10 cellular contexts compared by ENCODE assay signal in the genomic region with DNA sequence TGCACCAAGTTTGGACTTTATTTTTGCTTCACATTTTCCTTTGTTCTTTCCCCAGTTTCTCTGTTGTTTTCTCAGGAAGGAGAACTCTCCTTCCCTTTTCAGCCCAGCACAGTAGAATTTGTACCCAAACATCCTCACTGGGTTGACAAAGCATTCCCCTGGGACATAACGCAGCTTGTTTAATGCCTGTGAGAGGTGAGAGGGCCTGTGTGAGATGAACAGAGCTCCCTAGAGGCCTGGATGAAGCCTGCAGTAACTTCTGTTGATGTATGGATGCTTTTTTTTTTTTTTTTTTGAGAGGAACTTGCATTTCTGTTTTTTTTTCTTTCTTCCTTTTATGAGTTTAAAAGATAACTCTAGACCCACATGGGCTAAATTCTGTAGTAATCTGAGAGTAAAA.
DNase-seq lines count a peak whose midpoint lies in the region; ATAC-seq and TF ChIP-seq lines count a peak whose summit lies in the region.
"Had no signal": no experiment of that assay in that cellular context is flagged by ENCODE, and none has a peak within 500 bp of the region (broad histone marks: within the 10 kb centered on the region; RNA-seq: fewer than 3 reads in every experiment).

No MANE protein-coding gene starts in this region.

- no peaks in the 10 kb centered on the region for H3K9me3 Mint-ChIP-seq in neural progenitor cell
- H3K9me3 Mint-ChIP-seq: memory B cell had no signal

- peak; percentile 43 for DNase-seq in HCEC 1CT
- peak; percentile 92 for DNase-seq in NCI-H2171 (lab: John Stamatoyannopoulos, UW)
- no peak for DNase-seq in caudate nucleus (lab: John Stamatoyannopoulos, UW)
- DNase-seq in neural progenitor cell (ENCODE audit: low spot score), result peak; percentile 44
- no peak for DNase-seq in left lung
- DNase-seq in activated effector memory CD4-positive, alpha-beta T cell treated with anti-CD3 and anti-CD28 coated beads, Interleukin-2, amount 50 U/mL, for 16 hours, result no peak
- DNase-seq: activated CD8-positive, alpha-beta memory T cell treated with anti-CD3 and anti-CD28 coated beads, Interleukin-2, amount 50 U/mL, for 4 hours had no signal

- TF ChIP-seq CTCF in neural progenitor cell (IDR thresholded peaks at IDR 0.05) (peak; percentile 42), left lung (IDR thresholded peaks at IDR 0.05) (no peak)

- ATAC-seq in GM19452 (IDR thresholded peaks at IDR 0.05; ENCODE audit: unreplicated experiment), result no peak
- ATAC-seq in HG03039 (IDR thresholded peaks at IDR 0.05; ENCODE audit: unreplicated experiment), result no peak
- ATAC-seq in left lung, result no peak

- peaks cover 9% of the 10 kb centered on the region for H3K27me3 Mint-ChIP-seq in neural progenitor cell (ENCODE audit: insufficient read depth, low read depth)

- no peaks in the 10 kb centered on the region for H3K79me2 ChIP-seq in neural progenitor cell (ENCODE audit: low read depth)

- H2AFZ ChIP-seq in neural progenitor cell (replicated peaks), result peak overlapping the region; percentile 92

- H3K9ac ChIP-seq in neural progenitor cell, result no peak overlapping the region

- no peak overlapping the region for H3K4me2 ChIP-seq in neural progenitor cell

- H3K27ac Mint-ChIP-seq in neural progenitor cell, result no peak overlapping the region
- H3K27ac Mint-ChIP-seq: memory B cell had no signal

- no peaks in the 10 kb centered on the region for H3K4me1 ChIP-seq in neural progenitor cell
- H3K4me1 ChIP-seq in left lung, result no peaks in the 10 kb centered on the region

- H3K4me3 ChIP-seq in neural progenitor cell (no peak overlapping the region), left lung (no peak overlapping the region)

- H3K4me3 Mint-ChIP-seq in neural progenitor cell, result no peak overlapping the region
- H3K4me3 Mint-ChIP-seq: memory B cell had no signal

- intact Hi-C loops in left lung (cut with DNase I), result no loop called here

- no peaks in the 10 kb centered on the region for H3K36me3 Mint-ChIP-seq in neural progenitor cell
- H3K36me3 Mint-ChIP-seq: memory B cell had no signal

- H3K27me3 ChIP-seq in neural progenitor cell (no peaks in the 10 kb centered on the region), left lung (no peaks in the 10 kb centered on the region)

- H3K36me3 ChIP-seq in neural progenitor cell (no peaks in the 10 kb centered on the region), left lung (no peaks in the 10 kb centered on the region)

- H3F3A ChIP-seq in neural progenitor cell (ENCODE audit: low read depth), result no peaks in the 10 kb centered on the region

- H4K20me1 ChIP-seq in neural progenitor cell (ENCODE audit: low read depth), result no peaks in the 10 kb centered on the region

- H3K27ac ChIP-seq in caudate nucleus (ENCODE audit: low read depth, low read length) (peak overlapping the region; percentile 69), neural progenitor cell (no peak overlapping the region), left lung (no peak overlapping the region)

- H3K9me3 ChIP-seq in neural progenitor cell (ENCODE audit: low read depth) (no peaks in the 10 kb centered on the region), left lung (peaks cover 0 to 7% of the 10 kb centered on the region in 2 donors)

- peaks cover 25% of the 10 kb centered on the region for H3K4me1 Mint-ChIP-seq in neural progenitor cell

Comparison
In these comparisons a context has a peak if more than half of its experiments do, and no peak if none do; other contexts are left out.
1. DNase-seq: peak in HCEC 1CT (single experiment), NCI-H2171 (single experiment) and neural progenitor cell (single experiment); none in caudate nucleus (0 of 61), left lung (0 of 2) and activated effector memory CD4-positive, alpha-beta T cell treated with anti-CD3 and anti-CD28 coated beads, Interleukin-2, amount 50 U/mL, for 16 hours (single experiment).